Comparison of ENCODE assay signal across 17 cellular contexts in genomic region chr5:139065296-139065695, GRCh38.
DNase-seq lines count a peak whose midpoint lies in the region; ATAC-seq and TF ChIP-seq lines count a peak whose summit lies in the region.
"Had no signal": no experiment of that assay in that cellular context is flagged by ENCODE, and none has a peak within 500 bp of the region (broad histone marks: within the 10 kb centered on the region; RNA-seq: fewer than 3 reads in every experiment).

No MANE protein-coding gene starts in this region.

- no peak overlapping the region for H2BK15ac ChIP-seq in IMR-90 (ENCODE audit: low read depth, low read length)

- H3K4me3 Mint-ChIP-seq in endodermal cell = no peak overlapping the region
- H3K4me3 Mint-ChIP-seq: activated CD8-positive, alpha-beta T cell treated with anti-CD3 and anti-CD28 coated beads for 36 hours; activated naive CD4-positive, alpha-beta T cell treated with anti-CD3 and anti-CD28 coated beads for 36 hours; activated T-cell treated with anti-CD3 and anti-CD28 coated beads, Interleukin-2, amount 50 U/mL, for 24 hours; CD4-positive, CD25-positive, alpha-beta regulatory T cell; neural crest cell; T-helper 17 cell had no signal

- BruUV-seq in IMR-90 (replicated peaks; lab: Mats Ljungman, UMichigan) = no TSS peak

- no peak overlapping the region for H2AFZ ChIP-seq in IMR-90 (replicated peaks; ENCODE audit: low read length, poor library complexity)

- no peaks in the 10 kb centered on the region for H3K36me3 Mint-ChIP-seq in endodermal cell (ENCODE audit: low read depth)

- H3K9me1 ChIP-seq in IMR-90 (ENCODE audit: insufficient read depth, low read length) = peaks cover 10% of the 10 kb centered on the region; the same call in 1 of the 2 replicates

- TF ChIP-seq RAD21 in IMR-90 (IDR thresholded peaks at IDR 0.05; ENCODE audit: low read length) = no peak

- H4K8ac ChIP-seq in IMR-90 (ENCODE audit: low read depth in 2 of 2, low read length in 2 of 2) = no peak overlapping the region

- H3K9me3 ChIP-seq in IMR-90 (ENCODE audit: control insufficient read depth, insufficient read depth, low read length) = no peaks in the 10 kb centered on the region
- no peaks in the 10 kb centered on the region for H3K9me3 ChIP-seq in endodermal cell (ENCODE audit: control insufficient read depth, low read length)

- in situ Hi-C loops in IMR-90 (cut with MboI; ENCODE audit: low sequenced_read_pairs) = no loop called here

- H3K36me3 ChIP-seq in IMR-90 (ENCODE audit: control insufficient read depth, insufficient read depth, low read length) (no peaks in the 10 kb centered on the region), endodermal cell (ENCODE audit: control insufficient read depth, insufficient read depth, low read length) (no peaks in the 10 kb centered on the region)

- no peak overlapping the region for H3K27ac Mint-ChIP-seq in endodermal cell
- H3K27ac Mint-ChIP-seq: activated CD8-positive, alpha-beta T cell treated with anti-CD3 and anti-CD28 coated beads for 36 hours; activated naive CD4-positive, alpha-beta T cell treated with anti-CD3 and anti-CD28 coated beads for 36 hours; activated T-cell treated with anti-CD3 and anti-CD28 coated beads, Interleukin-2, amount 50 U/mL, for 24 hours; T-helper 17 cell had no signal

- H4K20me1 ChIP-seq in IMR-90 (ENCODE audit: insufficient read depth, low read length) = peaks cover 5% of the 10 kb centered on the region; the same call in 1 of the 2 replicates

- no peaks in the 10 kb centered on the region for H3K9me3 Mint-ChIP-seq in endodermal cell
- H3K9me3 Mint-ChIP-seq: activated CD8-positive, alpha-beta T cell treated with anti-CD3 and anti-CD28 coated beads for 36 hours; activated naive CD4-positive, alpha-beta T cell treated with anti-CD3 and anti-CD28 coated beads for 36 hours; activated T-cell treated with anti-CD3 and anti-CD28 coated beads, Interleukin-2, amount 50 U/mL, for 24 hours; neural crest cell had no signal

- no peak overlapping the region for H2BK20ac ChIP-seq in IMR-90 (ENCODE audit: low read depth, low read length)

- no peak overlapping the region for H3K4me2 ChIP-seq in IMR-90 (ENCODE audit: low read depth, low read length)

- peak; percentile 29 for DNase-seq in IMR-90
- peak; percentile 26 for DNase-seq in endodermal cell
- DNase-seq in myocyte (ENCODE audit: low read depth) = peak; percentile 46
- no peak for DNase-seq in dermis blood vessel endothelial cell
- no peak for DNase-seq in activated T-cell treated with anti-CD3 and anti-CD28 coated beads, Interleukin-2, amount 50 U/mL, for 48 hours
- no peak for DNase-seq in NCI-H187 treated with DMSO at 0.1 percent for 48 hours (lab: John Stamatoyannopoulos, UW)
- DNase-seq: activated CD8-positive, alpha-beta T cell treated with anti-CD3 and anti-CD28 coated beads for 36 hours; activated naive CD4-positive, alpha-beta T cell treated with anti-CD3 and anti-CD28 coated beads for 36 hours; activated T-cell treated with anti-CD3 and anti-CD28 coated beads, Interleukin-2, amount 50 U/mL, for 24 hours; aorta; CD4-positive, CD25-positive, alpha-beta regulatory T cell; cerebellar nuclear complex; foreskin melanocyte; T-helper 17 cell had no signal

- intact Hi-C loops in IMR-90 (cut with micrococcal nuclease) = no loop called here

- no peak overlapping the region for H2AK5ac ChIP-seq in IMR-90 (ENCODE audit: low read depth, low read length)

- dilution Hi-C loops in IMR-90 (cut with HindIII; ENCODE audit: low sequenced_read_pairs, unreplicated experiment) = no loop called here

- no peak overlapping the region for H3K14ac ChIP-seq in IMR-90 (replicated peaks; ENCODE audit: low read depth, low read length)

- H3K79me1 ChIP-seq in IMR-90 (ENCODE audit: low read depth in 1 of 2, low read length in 2 of 2) = peaks cover 3 to 11% of the 10 kb centered on the region in 2 experiments; a peak in 3 of 4 replicates

- no peak overlapping the region for H4K91ac ChIP-seq in IMR-90 (ENCODE audit: insufficient read depth, low read depth, low read length)

- TF ChIP-seq CTCF in 22Rv1 (IDR thresholded peaks at IDR 0.05) = no peak
- no peak for TF ChIP-seq CTCF in IMR-90 (conservative IDR thresholded peaks at IDR 0.05; ENCODE audit: low read depth, low read length)
- TF ChIP-seq CTCF in endodermal cell (conservative IDR thresholded peaks at IDR 0.05) = no peak

- TF ChIP-seq POLR2A in IMR-90 (IDR thresholded peaks at IDR 0.05; ENCODE audit: low read depth, low read length) = no peak

- CTCF ChIA-PET in IMR-90 (lab: Yijun Ruan, JAX) = no interaction called here

- no peaks in the 10 kb centered on the region for H3K27me3 ChIP-seq in IMR-90 (ENCODE audit: control insufficient read depth, insufficient read depth, low read length)
- no peaks in the 10 kb centered on the region for H3K27me3 ChIP-seq in endodermal cell (ENCODE audit: control insufficient read depth, insufficient read depth, low read length, poor library complexity, severe bottlenecking)

- H3K9ac ChIP-seq in IMR-90 (ENCODE audit: low read depth, low read length) (no peak overlapping the region), endodermal cell (ENCODE audit: extremely low read depth, low read length, poor library complexity, severe bottlenecking) (no peak overlapping the region)

- no peak overlapping the region for H4K5ac ChIP-seq in IMR-90 (ENCODE audit: low read depth, low read length)

- no peak overlapping the region for H2BK5ac ChIP-seq in IMR-90 (ENCODE audit: low read depth, low read length, poor library complexity, severe bottlenecking)

- peaks cover 36% of the 10 kb centered on the region for H3K4me1 Mint-ChIP-seq in endodermal cell

- H3K4me3 ChIP-seq in IMR-90 (ENCODE audit: insufficient read depth, low read depth, low read length) (no peak overlapping the region), endodermal cell (ENCODE audit: low read length) (no peak overlapping the region)

- H3K27ac ChIP-seq in 22Rv1 = peak overlapping the region; percentile 52
- no peak overlapping the region for H3K27ac ChIP-seq in IMR-90 (ENCODE audit: insufficient read depth, low read length)
- no peak overlapping the region for H3K27ac ChIP-seq in endodermal cell (ENCODE audit: low read depth, low read length)

- H2BK120ac ChIP-seq in IMR-90 (ENCODE audit: low read depth, low read length) = no peak overlapping the region

- ATAC-seq in IMR-90 (ENCODE audit: low read depth) (peak; percentile 21; the same call in 1 of the 2 replicates), GM19324 (IDR thresholded peaks at IDR 0.05; ENCODE audit: low FRiP score, unreplicated experiment) (no peak)
- ATAC-seq: activated CD8-positive, alpha-beta T cell treated with anti-CD3 and anti-CD28 coated beads for 36 hours; T-helper 17 cell had no signal

- no peak overlapping the region for H3K23ac ChIP-seq in IMR-90 (ENCODE audit: low read depth, low read length)

- no peak overlapping the region for H3K4ac ChIP-seq in IMR-90 (ENCODE audit: low read depth, low read length)

- H3K27me3 Mint-ChIP-seq in endodermal cell (ENCODE audit: insufficient read depth) = no peaks in the 10 kb centered on the region
- H3K27me3 Mint-ChIP-seq: activated CD8-positive, alpha-beta T cell treated with anti-CD3 and anti-CD28 coated beads for 36 hours; activated T-cell treated with anti-CD3 and anti-CD28 coated beads, Interleukin-2, amount 50 U/mL, for 24 hours; CD4-positive, CD25-positive, alpha-beta regulatory T cell; T-helper 17 cell had no signal

- H3K4me1 ChIP-seq in IMR-90 (ENCODE audit: control insufficient read depth, insufficient read depth, low read length) (peaks cover 14% of the 10 kb centered on the region), endodermal cell (ENCODE audit: control insufficient read depth, insufficient read depth, low read length) (peaks cover 7% of the 10 kb centered on the region)

- H3K56ac ChIP-seq in IMR-90 (ENCODE audit: extremely low read depth, insufficient read depth, low read length) = no peak overlapping the region

- no peak overlapping the region for H3K18ac ChIP-seq in IMR-90 (ENCODE audit: low read depth, low read length)

- no peak overlapping the region for H2AK9ac ChIP-seq in IMR-90 (replicated peaks; ENCODE audit: low read depth, low read length, poor library complexity)

- POLR2A ChIA-PET in IMR-90 (lab: Charles Lee; ENCODE audit: unreplicated experiment) = no interaction called here

TF ChIP-seq in IMR-90, 13 proteins besides CTCF, POLR2A, EP300 and RAD21:
- TF ChIP-seq ELK1 (IDR thresholded peaks at IDR 0.05; ENCODE audit: borderline replicate concordance, low read depth, low read length) (no peak), SMC3 (IDR thresholded peaks at IDR 0.05; ENCODE audit: low read depth, low read length) (no peak), CHD1 (IDR thresholded peaks at IDR 0.05; ENCODE audit: low read depth, low read length) (no peak), FOS (IDR thresholded peaks at IDR 0.05; ENCODE audit: low read depth, low read length) (no peak)

Comparison
In these comparisons a context has a peak if more than half of its experiments do, and no peak if none do; other contexts are left out.
1. DNase-seq: peak in IMR-90 (single experiment), endodermal cell (single experiment) and myocyte (single experiment); none in dermis blood vessel endothelial cell (single experiment), activated T-cell treated with anti-CD3 and anti-CD28 coated beads, Interleukin-2, amount 50 U/mL, for 48 hours (0 of 2) and NCI-H187 treated with DMSO at 0.1 percent for 48 hours (single experiment).